Comparison of ENCODE assay signal across 12 cellular contexts in genomic region chr5:40654377-40655006, GRCh38. TPM values are rescaled to one million over a fixed set of nuclear protein-coding genes. Genes with fewer than 3 reads are reported as not detected.
DNase-seq lines count a peak whose midpoint lies in the region; ATAC-seq and TF ChIP-seq lines count a peak whose summit lies in the region.
"Had no signal": no experiment of that assay in that cellular context is flagged by ENCODE, and none has a peak within 500 bp of the region (broad histone marks: within the 10 kb centered on the region; RNA-seq: fewer than 3 reads in every experiment).

No MANE protein-coding gene starts in this region.

- no peaks in the 10 kb centered on the region for H3K4me1 ChIP-seq in breast epithelium
- H3K4me1 ChIP-seq in thymus (ENCODE audit: control insufficient read depth, insufficient read depth, low read length): peaks cover 24% of the 10 kb centered on the region

- no peak for TF ChIP-seq POLR2A in breast epithelium (IDR thresholded peaks at IDR 0.05)

- peaks cover 8% of the 10 kb centered on the region for H3K4me1 Mint-ChIP-seq in MCF 10A (ENCODE audit: insufficient read depth, unreplicated experiment)
- peaks cover 39 to 44% of the 10 kb centered on the region in 2 donors for H3K4me1 Mint-ChIP-seq in effector memory CD8-positive, alpha-beta T cell (ENCODE audit: low read depth in 2 of 2)

- H3K27me3 ChIP-seq in breast epithelium (no peaks in the 10 kb centered on the region), thymus (ENCODE audit: control insufficient read depth, insufficient read depth) (no peaks in the 10 kb centered on the region)

- H3K36me3 Mint-ChIP-seq in MCF 10A (ENCODE audit: insufficient read depth, unreplicated experiment): no peaks in the 10 kb centered on the region
- H3K36me3 Mint-ChIP-seq in effector memory CD8-positive, alpha-beta T cell (ENCODE audit: insufficient read depth): no peaks in the 10 kb centered on the region

- TF ChIP-seq CTCF in MCF 10A (IDR thresholded peaks at IDR 0.05; ENCODE audit: unreplicated experiment) (no peak), breast epithelium (IDR thresholded peaks at IDR 0.05) (no peak)

- H3K9me3 Mint-ChIP-seq in MCF 10A (ENCODE audit: unreplicated experiment): no peaks in the 10 kb centered on the region
- no peaks in the 10 kb centered on the region for H3K9me3 Mint-ChIP-seq in effector memory CD8-positive, alpha-beta T cell

- intact Hi-C loops in MCF 10A (cut with micrococcal nuclease): no loop called here
- intact Hi-C loops in breast epithelium (cut with DNase I; ENCODE audit: low total_unique reads): no loop called here

- CTCF ChIA-PET in MCF 10A (lab: Yijun Ruan, JAX): interaction anchor here (0.6 to 1.2 kb wide), 3 partner anchors 86 to 156 kb away, joined by 3 to 5 read pairs (median 4); no protein-coding TSS in a partner anchor

- H3K4me3 Mint-ChIP-seq in MCF 10A (ENCODE audit: unreplicated experiment): no peak overlapping the region
- H3K4me3 Mint-ChIP-seq in effector memory CD8-positive, alpha-beta T cell: peak overlapping the region; percentile 49 to 73

- peak overlapping the region; percentile 29 for H3K27ac Mint-ChIP-seq in MCF 10A (ENCODE audit: low read depth, unreplicated experiment)
- peak overlapping the region; percentile 53 to 93 for H3K27ac Mint-ChIP-seq in effector memory CD8-positive, alpha-beta T cell

- DNase-seq in MCF 10A (ENCODE audit: unreplicated experiment) (no peak), breast epithelium (ENCODE audit: low spot score in 2 of 2) (no peak), RPMI7951 (ENCODE audit: low read depth) (peak; percentile 7), SKM-1 treated with dmso at 0.1 percent for 144 hours (lab: John Stamatoyannopoulos, UW; ENCODE audit: unreplicated experiment) (no peak), NCI-H2029 (lab: John Stamatoyannopoulos, UW) (no peak)
- no peak for DNase-seq in effector memory CD8-positive, alpha-beta T cell
- DNase-seq: activated CD4-positive, alpha-beta T cell treated with anti-CD3 and anti-CD28 coated beads, Interleukin-2, amount 50 U/mL, for 4 hours; DMS 273 treated with DMSO at 0.1 percent for 48 hours; foreskin melanocyte had no signal

- BruUV-seq in MCF 10A (replicated peaks; lab: Mats Ljungman, UMichigan): no TSS peak

- no peak overlapping the region for H3K27ac ChIP-seq in breast epithelium
- H3K27ac ChIP-seq in thymus (ENCODE audit: low read depth): peak overlapping the region; percentile 49

- no peaks in the 10 kb centered on the region for H3K27me3 Mint-ChIP-seq in MCF 10A (ENCODE audit: insufficient read depth, unreplicated experiment)
- H3K27me3 Mint-ChIP-seq in effector memory CD8-positive, alpha-beta T cell: no peaks in the 10 kb centered on the region

- no peaks in the 10 kb centered on the region for H3K36me3 ChIP-seq in breast epithelium
- H3K36me3 ChIP-seq in thymus (ENCODE audit: control insufficient read depth, insufficient read depth): no peaks in the 10 kb centered on the region

- H3K4me3 ChIP-seq in breast epithelium (no peak overlapping the region), thymus (ENCODE audit: low read length) (no peak overlapping the region)

- no peaks in the 10 kb centered on the region for H3K9me3 ChIP-seq in breast epithelium
- H3K9me3 ChIP-seq in thymus (ENCODE audit: control insufficient read depth): no peaks in the 10 kb centered on the region

- POLR2A ChIA-PET in MCF 10A (lab: Yijun Ruan, JAX): no interaction called here

- WGBS in thymus: 77% methylated on average over 4 of the region's 4 CpGs

- no peak for ATAC-seq in effector memory CD8-positive, alpha-beta T cell (replicated peaks)
- no peak for ATAC-seq in HG03469 (IDR thresholded peaks at IDR 0.05; ENCODE audit: unreplicated experiment)
- ATAC-seq: left lobe of liver had no signal

RNA-seq across cellular contexts. Expression of gene PTGER4, which starts 25.2 kb away (rescaled TPM):
- total RNA-seq in MCF 10A (2022) (1.1 and 2.5 TPM in 2 replicates), breast epithelium (10 to 100 TPM; 20.5 to 31.5 (median 27.5) TPM)
- total RNA-seq in RPMI7951 (2014; rRNA removed; shearing (Covaris generic)): 1.2 and 2.2 TPM in 2 replicates
- 25.2 TPM for polyA plus RNA-seq in thymus
